1 cellular context compared by ENCODE assay signal in the genomic region with DNA sequence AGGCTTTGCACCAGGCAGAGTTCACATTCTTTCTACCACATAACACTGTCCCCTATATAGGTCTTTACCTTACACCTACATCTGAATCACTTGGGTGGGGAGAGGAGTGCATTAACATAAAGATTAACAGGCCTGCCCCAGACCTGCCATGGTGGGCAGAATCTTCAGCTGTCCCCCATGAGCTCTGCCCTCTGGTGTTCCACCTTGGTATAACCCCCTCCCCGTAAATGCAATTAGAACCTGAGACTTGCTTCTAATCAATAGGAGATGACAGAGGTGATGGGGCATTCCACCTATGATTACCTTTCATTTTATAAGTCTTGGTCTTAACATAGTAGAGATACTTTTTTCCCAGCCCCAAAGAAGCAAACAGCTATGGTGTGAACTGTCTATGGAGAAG.
TF ChIP-seq lines count a peak whose summit lies in the region.

No MANE protein-coding gene starts in this region.

TF ChIP-seq in HCT116, 20 proteins besides CTCF, POLR2A, EP300 and RAD21:
- TF ChIP-seq, protein P1, sequence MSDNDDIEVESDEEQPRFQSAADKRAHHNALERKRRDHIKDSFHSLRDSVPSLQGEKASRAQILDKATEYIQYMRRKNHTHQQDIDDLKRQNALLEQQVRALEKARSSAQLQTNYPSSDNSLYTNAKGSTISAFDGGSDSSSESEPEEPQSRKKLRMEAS (IDR thresholded peaks at IDR 0.05) = no peak
- TF ChIP-seq, protein P2, sequence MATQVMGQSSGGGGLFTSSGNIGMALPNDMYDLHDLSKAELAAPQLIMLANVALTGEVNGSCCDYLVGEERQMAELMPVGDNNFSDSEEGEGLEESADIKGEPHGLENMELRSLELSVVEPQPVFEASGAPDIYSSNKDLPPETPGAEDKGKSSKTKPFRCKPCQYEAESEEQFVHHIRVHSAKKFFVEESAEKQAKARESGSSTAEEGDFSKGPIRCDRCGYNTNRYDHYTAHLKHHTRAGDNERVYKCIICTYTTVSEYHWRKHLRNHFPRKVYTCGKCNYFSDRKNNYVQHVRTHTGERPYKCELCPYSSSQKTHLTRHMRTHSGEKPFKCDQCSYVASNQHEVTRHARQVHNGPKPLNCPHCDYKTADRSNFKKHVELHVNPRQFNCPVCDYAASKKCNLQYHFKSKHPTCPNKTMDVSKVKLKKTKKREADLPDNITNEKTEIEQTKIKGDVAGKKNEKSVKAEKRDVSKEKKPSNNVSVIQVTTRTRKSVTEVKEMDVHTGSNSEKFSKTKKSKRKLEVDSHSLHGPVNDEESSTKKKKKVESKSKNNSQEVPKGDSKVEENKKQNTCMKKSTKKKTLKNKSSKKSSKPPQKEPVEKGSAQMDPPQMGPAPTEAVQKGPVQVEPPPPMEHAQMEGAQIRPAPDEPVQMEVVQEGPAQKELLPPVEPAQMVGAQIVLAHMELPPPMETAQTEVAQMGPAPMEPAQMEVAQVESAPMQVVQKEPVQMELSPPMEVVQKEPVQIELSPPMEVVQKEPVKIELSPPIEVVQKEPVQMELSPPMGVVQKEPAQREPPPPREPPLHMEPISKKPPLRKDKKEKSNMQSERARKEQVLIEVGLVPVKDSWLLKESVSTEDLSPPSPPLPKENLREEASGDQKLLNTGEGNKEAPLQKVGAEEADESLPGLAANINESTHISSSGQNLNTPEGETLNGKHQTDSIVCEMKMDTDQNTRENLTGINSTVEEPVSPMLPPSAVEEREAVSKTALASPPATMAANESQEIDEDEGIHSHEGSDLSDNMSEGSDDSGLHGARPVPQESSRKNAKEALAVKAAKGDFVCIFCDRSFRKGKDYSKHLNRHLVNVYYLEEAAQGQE (IDR thresholded peaks at IDR 0.05; ENCODE audit: low read depth) = no peak
- TF ChIP-seq FOSL1 (IDR thresholded peaks at IDR 0.05; ENCODE audit: low read depth) = no peak
- TF ChIP-seq ELF1 (IDR thresholded peaks at IDR 0.05; ENCODE audit: borderline replicate concordance, low read depth) = no peak
- TF ChIP-seq EZH2phosphoT487 (IDR thresholded peaks at IDR 0.05; ENCODE audit: borderline replicate concordance) = no peak
- TF ChIP-seq ZNF274 (IDR thresholded peaks at IDR 0.05; ENCODE audit: low read depth, low read length) = no peak
- TF ChIP-seq ZFX (IDR thresholded peaks at IDR 0.05) = no peak
- no peak for TF ChIP-seq SIN3A (IDR thresholded peaks at IDR 0.05; ENCODE audit: low read depth)
- no peak for TF ChIP-seq SRF (IDR thresholded peaks at IDR 0.05; ENCODE audit: low read depth)
- TF ChIP-seq, protein P3, sequence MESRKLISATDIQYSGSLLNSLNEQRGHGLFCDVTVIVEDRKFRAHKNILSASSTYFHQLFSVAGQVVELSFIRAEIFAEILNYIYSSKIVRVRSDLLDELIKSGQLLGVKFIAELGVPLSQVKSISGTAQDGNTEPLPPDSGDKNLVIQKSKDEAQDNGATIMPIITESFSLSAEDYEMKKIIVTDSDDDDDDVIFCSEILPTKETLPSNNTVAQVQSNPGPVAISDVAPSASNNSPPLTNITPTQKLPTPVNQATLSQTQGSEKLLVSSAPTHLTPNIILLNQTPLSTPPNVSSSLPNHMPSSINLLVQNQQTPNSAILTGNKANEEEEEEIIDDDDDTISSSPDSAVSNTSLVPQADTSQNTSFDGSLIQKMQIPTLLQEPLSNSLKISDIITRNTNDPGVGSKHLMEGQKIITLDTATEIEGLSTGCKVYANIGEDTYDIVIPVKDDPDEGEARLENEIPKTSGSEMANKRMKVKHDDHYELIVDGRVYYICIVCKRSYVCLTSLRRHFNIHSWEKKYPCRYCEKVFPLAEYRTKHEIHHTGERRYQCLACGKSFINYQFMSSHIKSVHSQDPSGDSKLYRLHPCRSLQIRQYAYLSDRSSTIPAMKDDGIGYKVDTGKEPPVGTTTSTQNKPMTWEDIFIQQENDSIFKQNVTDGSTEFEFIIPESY (IDR thresholded peaks at IDR 0.05; ENCODE audit: extremely low read depth, insufficient replicate concordance, low read length) = no peak
- no peak for TF ChIP-seq EGR1 (IDR thresholded peaks at IDR 0.05; ENCODE audit: low read depth)
- TF ChIP-seq CBX3 (IDR thresholded peaks at IDR 0.05; ENCODE audit: low read depth) = no peak
- TF ChIP-seq YY1 (IDR thresholded peaks at IDR 0.05; ENCODE audit: extremely low read depth, insufficient replicate concordance, low read depth, low read length) = no peak
- no peak for TF ChIP-seq TCF7L2 (IDR thresholded peaks at IDR 0.05; ENCODE audit: borderline replicate concordance, extremely low read depth, insufficient read depth, insufficient read length)
- TF ChIP-seq CEBPB (IDR thresholded peaks at IDR 0.05; ENCODE audit: low read depth) = no peak
- TF ChIP-seq SP1 (IDR thresholded peaks at IDR 0.05; ENCODE audit: low read depth) = no peak
